Comparison of ENCODE assay signal across 16 cellular contexts in genomic region chr16:84369938-84370627, GRCh38. TPM values are rescaled to one million over a fixed set of nuclear protein-coding genes. Genes with fewer than 3 reads are reported as not detected.
DNase-seq lines count a peak whose midpoint lies in the region; ATAC-seq and TF ChIP-seq lines count a peak whose summit lies in the region.
"Had no signal": no experiment of that assay in that cellular context is flagged by ENCODE, and none has a peak within 500 bp of the region (broad histone marks: within the 10 kb centered on the region; RNA-seq: fewer than 3 reads in every experiment).

No MANE protein-coding gene starts in this region.

- H3K27me3 ChIP-seq in Caco-2 (replicated peaks; ENCODE audit: control insufficient read depth, insufficient read depth, low read length) (no peaks in the 10 kb centered on the region), mucosa of stomach (ENCODE audit: control insufficient read depth, insufficient read depth, low read length) (peaks cover 12% of the 10 kb centered on the region)
- H3K27me3 ChIP-seq: ovary had no signal

- no peaks in the 10 kb centered on the region for H3K9me3 Mint-ChIP-seq in Caco-2 (ENCODE audit: unreplicated experiment)
- H3K9me3 Mint-ChIP-seq: activated naive CD4-positive, alpha-beta T cell treated with anti-CD3 and anti-CD28 coated beads, Interleukin-2, amount 50 U/mL, for 24 hours; memory B cell had no signal

- TF ChIP-seq CTCF in Caco-2 (IDR thresholded peaks at IDR 0.05; ENCODE audit: insufficient read depth in 1 of 2, low read depth in 1 of 2, low read length in 1 of 2, severe bottlenecking in 1 of 2, unreplicated experiment in 1 of 2) (no peak), VCaP (conservative IDR thresholded peaks at IDR 0.05) (no peak)

- H3K4me1 ChIP-seq in Caco-2 (peaks cover 15% of the 10 kb centered on the region), mucosa of stomach (ENCODE audit: control insufficient read depth, insufficient read depth, low read length) (peaks cover 31% of the 10 kb centered on the region)

- TF ChIP-seq RAD21 in Ishikawa (IDR thresholded peaks at IDR 0.05; ENCODE audit: low read depth) = no peak

- DNase-seq in Caco-2 (peak; percentile 55 to 72), NCI-H82 (lab: John Stamatoyannopoulos, UW) (no peak)
- DNase-seq in stimulated activated CD4-positive, alpha-beta T cell treated with anti-CD3 and anti-CD28 coated beads, Interleukin-15, amount 100 ng/mL, for 24 hours = no peak
- DNase-seq: activated CD4-positive, CD25-positive, alpha-beta regulatory T cell; effector memory CD4-positive, alpha-beta T cell; ovary; stimulated activated CD4-positive, alpha-beta T cell treated with anti-CD3 and anti-CD28 coated beads, Interleukin-12 subunit alpha, Interleukin-12 subunit beta, amount 100 ng/mL, for 4 hours had no signal

- peaks cover 13% of the 10 kb centered on the region for H3K36me3 Mint-ChIP-seq in Caco-2 (ENCODE audit: insufficient read depth, unreplicated experiment)
- H3K36me3 Mint-ChIP-seq: memory B cell had no signal

- intact Hi-C loops in Caco-2 (cut with micrococcal nuclease; ENCODE audit: unreplicated experiment) = loop anchor here (10.0 kb wide), 1 partner anchor 95 kb away; no protein-coding TSS in a partner anchor

- no peaks in the 10 kb centered on the region for H3K9me3 ChIP-seq in Caco-2
- no peaks in the 10 kb centered on the region for H3K9me3 ChIP-seq in mucosa of stomach (ENCODE audit: control insufficient read depth, low read length)
- H3K9me3 ChIP-seq: ovary had no signal

- peak overlapping the region; percentile 84 for H3K27ac Mint-ChIP-seq in Caco-2 (ENCODE audit: unreplicated experiment)
- H3K27ac Mint-ChIP-seq: activated naive CD4-positive, alpha-beta T cell treated with anti-CD3 and anti-CD28 coated beads, Interleukin-2, amount 50 U/mL, for 24 hours; memory B cell had no signal

- peaks cover 16% of the 10 kb centered on the region for H3K4me1 Mint-ChIP-seq in Caco-2 (ENCODE audit: low read depth, unreplicated experiment)
- H3K4me1 Mint-ChIP-seq: memory B cell had no signal

- H3K36me3 ChIP-seq in Caco-2 (ENCODE audit: control insufficient read depth, insufficient read depth, low read length) (no peaks in the 10 kb centered on the region), mucosa of stomach (ENCODE audit: control insufficient read depth, insufficient read depth, low read length) (no peaks in the 10 kb centered on the region)
- H3K36me3 ChIP-seq: ovary had no signal

- ATAC-seq in HG02973 (IDR thresholded peaks at IDR 0.05; ENCODE audit: unreplicated experiment) (no peak), GM18870 (IDR thresholded peaks at IDR 0.05; ENCODE audit: unreplicated experiment) (no peak)

- POLR2A ChIA-PET in Caco-2 (lab: Charles Lee) = no interaction called here

- H3K27me3 Mint-ChIP-seq in Caco-2 (ENCODE audit: insufficient read depth, unreplicated experiment) = no peaks in the 10 kb centered on the region

- TF ChIP-seq EP300 in Ishikawa (IDR thresholded peaks at IDR 0.05; ENCODE audit: borderline replicate concordance) = no peak

- no TSS peak for BruUV-seq in Caco-2 (replicated peaks; lab: Mats Ljungman, UMichigan)

- H3K9ac ChIP-seq in mucosa of stomach (ENCODE audit: low read length) = peak overlapping the region; percentile 25

- H3K27ac ChIP-seq in VCaP = peak overlapping the region; percentile 79
- H3K27ac ChIP-seq: ovary had no signal

- H3K4me3 ChIP-seq in Caco-2 (ENCODE audit: low read depth, low read length) (no peak overlapping the region), mucosa of stomach (ENCODE audit: low read length) (peak overlapping the region; percentile 22)
- H3K4me3 ChIP-seq: ovary had no signal

- peak overlapping the region; percentile 69 for H3K4me3 Mint-ChIP-seq in Caco-2 (ENCODE audit: unreplicated experiment)
- H3K4me3 Mint-ChIP-seq: activated naive CD4-positive, alpha-beta T cell treated with anti-CD3 and anti-CD28 coated beads, Interleukin-2, amount 50 U/mL, for 24 hours; memory B cell had no signal

- CTCF ChIA-PET in Caco-2 (lab: Charles Lee) = no interaction called here

TF ChIP-seq in Ishikawa, 13 proteins besides CTCF, POLR2A, EP300 and RAD21:
- TF ChIP-seq REST (IDR thresholded peaks at IDR 0.05; ENCODE audit: low read depth) (no peak), TEAD4 (IDR thresholded peaks at IDR 0.05) (peak; percentile 48)

RNA-seq across cellular contexts. Expression of gene ATP2C2, which starts 1.7 kb away (rescaled TPM):
- total RNA-seq in Caco-2 (2022) = 45.7 and 47.0 TPM in 2 replicates
- total RNA-seq: fibroblast of villous mesenchyme, subcutaneous adipose tissue had no signal

Comparison
In these comparisons a context has a peak if more than half of its experiments do, and no peak if none do; other contexts are left out.
1. DNase-seq: peak in Caco-2 (2 of 2); none in stimulated activated CD4-positive, alpha-beta T cell treated with anti-CD3 and anti-CD28 coated beads, Interleukin-15, amount 100 ng/mL, for 24 hours (single experiment) and NCI-H82 (single experiment).